Comparison of ENCODE assay signal across 38 cellular contexts in genomic region chr9:75649060-75649459, GRCh38.
"Had no signal": no experiment of that assay in that cellular context is flagged by ENCODE, and none has a peak within 500 bp of the region (broad histone marks: within the 10 kb centered on the region; RNA-seq: fewer than 3 reads in every experiment).

No MANE protein-coding gene starts in this region.

- H3K36me3 ChIP-seq: adrenal gland, brain microvascular endothelial cell, breast epithelium had no signal

- H3K4me3 Mint-ChIP-seq: activated B cell treated with CpG ODN at 0.5 μM for 24 hours; activated CD4-positive, alpha-beta memory T cell treated with anti-CD3 and anti-CD28 coated beads for 36 hours; activated CD4-positive, alpha-beta T cell treated with anti-CD3 and anti-CD28 coated beads, Interleukin-2, amount 10 ng/mL, durations not matched to agents 24 days and 14 days; activated CD8-positive, alpha-beta T cell treated with anti-CD3 and anti-CD28 coated beads for 36 hours; activated naive CD4-positive, alpha-beta T cell treated with anti-CD3 and anti-CD28 coated beads for 36 hours; activated naive CD8-positive, alpha-beta T cell treated with anti-CD3 and anti-CD28 coated beads for 36 hours; activated T-cell treated with anti-CD3 and anti-CD28 coated beads, Interleukin-2, amount 50 U/mL, for 4 hours; activated T-cell treated with anti-CD3 and anti-CD28 coated beads, Interleukin-2, amount 50 U/mL, for 72 hours; activated T-helper 1 cell treated with anti-CD3 and anti-CD28 coated beads, Interleukin-12 subunit alpha, Interleukin-12 subunit beta, Interleukin-2, Interleukin-4 antibody, amounts not matched to agents 30 ng/mL and 10 ng/mL and 1 ng/mL, durations not matched to agents 14 hours and 24 hours and 36 hours; activated T-helper 17 cell treated with anti-CD3 and anti-CD28 coated beads, Interleukin-2, amount 50 U/mL, for 72 hours; central memory CD8-positive, alpha-beta T cell; T-helper 1 cell treated with Interleukin-12 subunit alpha and Interleukin-12 subunit beta and Interleukin-4 antibody, amounts not matched to agents 30 μg/mL and 1 μg/mL, for 36 hours; T-helper 2 cell treated with Interferon-gamma antibody and Interleukin-4, amounts not matched to agents 5 μg/mL and 100 μg/mL, for 36 hours had no signal

- DNase-seq: activated B cell treated with CpG ODN at 0.5 μM for 24 hours; activated CD4-positive, alpha-beta memory T cell treated with anti-CD3 and anti-CD28 coated beads for 36 hours; activated CD4-positive, alpha-beta T cell treated with anti-CD3 and anti-CD28 coated beads for 4 hours; activated CD4-positive, alpha-beta T cell treated with anti-CD3 and anti-CD28 coated beads, Interleukin-2, amount 10 ng/mL, durations not matched to agents 24 days and 14 days; activated CD4-positive, alpha-beta T cell treated with anti-CD3 and anti-CD28 coated beads, Interleukin-2, amount 50 U/mL, for 1 hour; activated CD4-positive, alpha-beta T cell treated with anti-CD3 and anti-CD28 coated beads, Interleukin-2, amount 50 U/mL, for 4 hours; activated CD4-positive, CD25-positive, alpha-beta regulatory T cell treated with anti-CD3 and anti-CD28 coated beads, Interleukin-2, amount 50 U/mL, for 72 hours; activated CD8-positive, alpha-beta memory T cell treated with anti-CD3 and anti-CD28 coated beads, Interleukin-2, amount 50 U/mL, for 4 hours; activated CD8-positive, alpha-beta T cell treated with anti-CD3 and anti-CD28 coated beads for 36 hours; activated effector memory CD4-positive, alpha-beta T cell treated with anti-CD3 and anti-CD28 coated beads, Interleukin-2, amount 50 U/mL, for 16 hours; activated gamma-delta T cell treated with Interleukin-2 at 50 U/mL for 16 hours; activated naive CD4-positive, alpha-beta T cell; activated naive CD4-positive, alpha-beta T cell treated with anti-CD3 and anti-CD28 coated beads for 36 hours; activated naive CD4-positive, alpha-beta T cell treated with anti-CD3 and anti-CD28 coated beads, Interleukin-2, amount 50 U/mL, for 16 hours; activated naive CD8-positive, alpha-beta T cell treated with anti-CD3 and anti-CD28 coated beads for 36 hours; activated T-cell treated with anti-CD3 and anti-CD28 coated beads for 4 hours; activated T-cell treated with anti-CD3 and anti-CD28 coated beads, Interleukin-2, amount 50 U/mL, for 1 hour; activated T-cell treated with anti-CD3 and anti-CD28 coated beads, Interleukin-2, amount 50 U/mL, for 4 hours; activated T-cell treated with anti-CD3 and anti-CD28 coated beads, Interleukin-2, amount 50 U/mL, for 72 hours; adrenal gland; amniotic stem cell; aorta; body of pancreas; brain microvascular endothelial cell; caudate nucleus; T-helper 1 cell; T-helper 2 cell; T-helper 9 cell had no signal

- H3K9me3 ChIP-seq: adrenal gland, body of pancreas had no signal

- H3K36me3 Mint-ChIP-seq: activated CD4-positive, alpha-beta memory T cell treated with anti-CD3 and anti-CD28 coated beads for 36 hours; activated naive CD4-positive, alpha-beta T cell treated with anti-CD3 and anti-CD28 coated beads, Interleukin-2, amount 50 U/mL, for 72 hours; activated naive CD8-positive, alpha-beta T cell treated with anti-CD3 and anti-CD28 coated beads for 36 hours had no signal

- H3K27ac Mint-ChIP-seq: activated B cell treated with CpG ODN at 0.5 μM for 24 hours; activated CD4-positive, alpha-beta memory T cell treated with anti-CD3 and anti-CD28 coated beads for 36 hours; activated CD4-positive, alpha-beta T cell treated with anti-CD3 and anti-CD28 coated beads, Interleukin-2, amount 10 ng/mL, durations not matched to agents 24 days and 14 days; activated CD8-positive, alpha-beta T cell treated with anti-CD3 and anti-CD28 coated beads for 36 hours; activated naive CD4-positive, alpha-beta T cell treated with anti-CD3 and anti-CD28 coated beads for 36 hours; activated naive CD4-positive, alpha-beta T cell treated with anti-CD3 and anti-CD28 coated beads, Interleukin-2, amount 50 U/mL, for 72 hours; activated naive CD8-positive, alpha-beta T cell treated with anti-CD3 and anti-CD28 coated beads for 36 hours; activated T-cell treated with anti-CD3 and anti-CD28 coated beads, Interleukin-2, amount 50 U/mL, for 72 hours; activated T-helper 1 cell treated with anti-CD3 and anti-CD28 coated beads, Interleukin-12 subunit alpha, Interleukin-12 subunit beta, Interleukin-2, Interleukin-4 antibody, amounts not matched to agents 30 ng/mL and 10 ng/mL and 1 ng/mL, durations not matched to agents 14 hours and 24 hours and 36 hours; activated T-helper 17 cell treated with anti-CD3 and anti-CD28 coated beads, Interleukin-2, amount 50 U/mL, for 72 hours; T-helper 1 cell treated with Interleukin-12 subunit alpha and Interleukin-12 subunit beta and Interleukin-4 antibody, amounts not matched to agents 30 μg/mL and 1 μg/mL, for 36 hours; T-helper 2 cell treated with Interferon-gamma antibody and Interleukin-4, amounts not matched to agents 5 μg/mL and 100 μg/mL, for 36 hours had no signal

- H3K27me3 Mint-ChIP-seq: activated B cell treated with CpG ODN at 0.5 μM for 24 hours; activated CD4-positive, alpha-beta memory T cell treated with anti-CD3 and anti-CD28 coated beads for 36 hours; activated CD4-positive, alpha-beta T cell treated with anti-CD3 and anti-CD28 coated beads, Interleukin-2, amount 10 ng/mL, durations not matched to agents 24 days and 14 days; central memory CD8-positive, alpha-beta T cell had no signal

- H3K4me1 ChIP-seq: adrenal gland, body of pancreas, breast epithelium had no signal

- ATAC-seq: activated CD8-positive, alpha-beta T cell treated with anti-CD3 and anti-CD28 coated beads for 36 hours; activated naive CD4-positive, alpha-beta T cell treated with anti-CD3 and anti-CD28 coated beads, Interleukin-2, amount 50 U/mL, for 72 hours; activated T-cell treated with anti-CD3 and anti-CD28 coated beads, Interleukin-2, amount 50 U/mL, for 4 hours; activated T-cell treated with anti-CD3 and anti-CD28 coated beads, Interleukin-2, amount 50 U/mL, for 72 hours; activated T-helper 17 cell treated with anti-CD3 and anti-CD28 coated beads, Interleukin-2, amount 50 U/mL, for 72 hours; body of pancreas had no signal

- H3K27me3 ChIP-seq: adrenal gland, body of pancreas, brain microvascular endothelial cell, breast epithelium had no signal

- H3K4me3 ChIP-seq: adrenal gland, body of pancreas, breast epithelium had no signal

- FAIRE-seq: astrocyte, TTC549 had no signal

- H3K27ac ChIP-seq: adrenal gland, body of pancreas, brain microvascular endothelial cell, breast epithelium, VCaP had no signal

- H3K4me1 Mint-ChIP-seq: activated B cell treated with CpG ODN at 0.5 μM for 24 hours; activated CD4-positive, alpha-beta T cell treated with anti-CD3 and anti-CD28 coated beads, Interleukin-2, amount 10 ng/mL, durations not matched to agents 24 days and 14 days; activated naive CD8-positive, alpha-beta T cell treated with anti-CD3 and anti-CD28 coated beads for 36 hours; activated T-helper 17 cell treated with anti-CD3 and anti-CD28 coated beads, Interleukin-2, amount 50 U/mL, for 72 hours; central memory CD8-positive, alpha-beta T cell had no signal

- H3K9me3 Mint-ChIP-seq: activated B cell treated with CpG ODN at 0.5 μM for 24 hours; activated CD4-positive, alpha-beta memory T cell treated with anti-CD3 and anti-CD28 coated beads for 36 hours; activated CD4-positive, alpha-beta T cell treated with anti-CD3 and anti-CD28 coated beads, Interleukin-2, amount 10 ng/mL, durations not matched to agents 24 days and 14 days; activated CD8-positive, alpha-beta T cell treated with anti-CD3 and anti-CD28 coated beads for 36 hours; activated naive CD4-positive, alpha-beta T cell treated with anti-CD3 and anti-CD28 coated beads for 36 hours; activated naive CD4-positive, alpha-beta T cell treated with anti-CD3 and anti-CD28 coated beads, Interleukin-2, amount 50 U/mL, for 72 hours; activated naive CD8-positive, alpha-beta T cell treated with anti-CD3 and anti-CD28 coated beads for 36 hours; activated T-cell treated with anti-CD3 and anti-CD28 coated beads, Interleukin-2, amount 50 U/mL, for 4 hours; activated T-cell treated with anti-CD3 and anti-CD28 coated beads, Interleukin-2, amount 50 U/mL, for 72 hours; activated T-helper 1 cell treated with anti-CD3 and anti-CD28 coated beads, Interleukin-12 subunit alpha, Interleukin-12 subunit beta, Interleukin-2, Interleukin-4 antibody, amounts not matched to agents 30 ng/mL and 10 ng/mL and 1 ng/mL, durations not matched to agents 14 hours and 24 hours and 36 hours; activated T-helper 17 cell treated with anti-CD3 and anti-CD28 coated beads, Interleukin-2, amount 50 U/mL, for 72 hours; T-helper 1 cell treated with Interleukin-12 subunit alpha and Interleukin-12 subunit beta and Interleukin-4 antibody, amounts not matched to agents 30 μg/mL and 1 μg/mL, for 36 hours; T-helper 2 cell treated with Interferon-gamma antibody and Interleukin-4, amounts not matched to agents 5 μg/mL and 100 μg/mL, for 36 hours had no signal
